In the genomic region with DNA sequence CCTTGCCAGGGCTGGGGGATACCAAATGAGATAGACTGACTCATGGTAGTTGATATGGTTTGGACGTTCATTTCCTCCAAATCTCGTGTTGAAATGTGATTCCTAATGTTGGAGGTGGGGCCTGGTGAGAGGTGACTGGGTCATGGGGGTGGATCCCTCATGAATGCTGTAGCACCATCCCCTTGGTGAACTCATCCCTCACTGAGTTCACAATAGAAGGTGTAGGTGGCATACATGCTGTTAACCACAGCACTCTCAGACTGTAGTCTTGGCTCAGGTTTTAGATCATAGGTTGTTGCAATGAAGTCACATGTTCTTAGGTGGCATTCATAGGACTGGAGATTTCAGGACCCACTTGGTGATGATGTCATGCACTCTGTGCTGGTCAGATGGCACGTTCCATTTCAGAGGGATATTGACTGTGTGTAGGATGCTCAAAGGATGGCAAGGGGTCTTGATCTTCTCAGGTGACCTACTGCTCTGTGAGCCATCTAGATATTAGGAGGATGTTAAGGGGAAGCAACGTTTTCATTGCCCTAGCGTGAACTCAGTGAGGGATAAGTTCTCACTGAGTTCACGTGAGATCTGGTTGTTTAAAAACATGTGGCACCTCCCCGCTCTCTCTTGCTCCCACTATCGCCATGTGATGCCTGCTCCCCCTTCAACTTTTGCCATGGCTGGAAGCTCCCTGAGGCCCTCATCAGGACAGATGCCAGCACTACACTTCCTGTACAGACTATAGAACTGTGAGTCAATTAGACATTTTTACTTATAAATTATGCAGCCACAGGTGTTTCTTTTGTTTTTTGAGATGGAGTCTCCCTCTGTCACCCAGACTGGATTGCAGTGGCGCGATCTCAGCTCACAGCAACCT, we compare ENCODE assay signal across 13 cellular contexts.
A peak's percentile ranks its signal among the peaks of the same experiment; 100 is the strongest.
DNase-seq lines count a peak whose midpoint lies in the region; ATAC-seq, FAIRE-seq and TF ChIP-seq lines count a peak whose summit lies in the region.
"Had no signal": no experiment of that assay in that cellular context is flagged by ENCODE, and none has a peak within 500 bp of the region (broad histone marks: within the 10 kb centered on the region; RNA-seq: fewer than 3 reads in every experiment).

No MANE protein-coding gene starts in this region.

- intact Hi-C loops in OCI-LY7 (cut with micrococcal nuclease; ENCODE audit: unreplicated experiment) = no loop called here

- no peaks in the 10 kb centered on the region for H4K20me1 ChIP-seq in OCI-LY7 (ENCODE audit: insufficient read depth, low read length)

- TF ChIP-seq CTCF in D721Med (IDR thresholded peaks at IDR 0.05; ENCODE audit: insufficient read depth, missing control alignments) (peak; percentile 14), GM12874 (IDR thresholded peaks at IDR 0.05; ENCODE audit: insufficient read depth, low read depth, low read length) (peak; percentile 26; the same call in 1 of the 2 replicates), OCI-LY7 (conservative IDR thresholded peaks at IDR 0.05; ENCODE audit: low read length) (0 out of 2 replicates have a peak, but pooled peaks have one; percentile 12)

- no peak overlapping the region for H3K27ac ChIP-seq in OCI-LY7 (ENCODE audit: low read depth, low read length, poor library complexity, severe bottlenecking)

- no peak overlapping the region for H3K4me2 ChIP-seq in OCI-LY7 (ENCODE audit: low read length)

- POLR2A ChIA-PET in OCI-LY7 (lab: Charles Lee) = no interaction called here

- DNase-seq in D721Med (ENCODE audit: insufficient read length, low spot score) = no peak
- no peak for DNase-seq in OCI-LY7 (ENCODE audit: low spot score)
- peak; percentile 25 to 36 for DNase-seq in erythroblast (lab: John Stamatoyannopoulos, UW)
- no peak for DNase-seq in MV-4-11 (lab: John Stamatoyannopoulos, UW)
- DNase-seq in activated CD8-positive, alpha-beta memory T cell treated with anti-CD3 and anti-CD28 coated beads for 24 hours = no peak
- DNase-seq: activated CD8-positive, alpha-beta memory T cell treated with anti-CD3 and anti-CD28 coated beads, Interleukin-2, amount 10 ng/mL, durations not matched to agents 7 days and 5 days; activated naive CD8-positive, alpha-beta T cell treated with anti-CD3 and anti-CD28 coated beads, Interleukin-2, amount 10 ng/mL, durations not matched to agents 7 days and 5 days; CD4-positive, alpha-beta memory T cell; mesenchymal stem cell; NCI-H524 treated with DMSO at 0.1 percent for 48 hours had no signal

- no peak overlapping the region for H3K4me3 ChIP-seq in OCI-LY7 (ENCODE audit: low read depth, low read length, poor library complexity, severe bottlenecking)

- ATAC-seq in HG02571 (IDR thresholded peaks at IDR 0.05; ENCODE audit: unreplicated experiment) = no peak
- ATAC-seq: activated CD8-positive, alpha-beta memory T cell treated with anti-CD3 and anti-CD28 coated beads, Interleukin-2, amount 10 ng/mL, durations not matched to agents 7 days and 5 days had no signal

- TF ChIP-seq POLR2A in erythroblast (IDR thresholded peaks at IDR 0.05; ENCODE audit: low read length) = no peak

- H3K9me2 ChIP-seq in OCI-LY7 (ENCODE audit: insufficient read depth, low read length) = no peaks in the 10 kb centered on the region

- FAIRE-seq in D721Med (lab: Jason Lieb, UNC) = no peak
- FAIRE-seq: colon had no signal

- H2AFZ ChIP-seq in OCI-LY7 (ENCODE audit: low read length) = no peak overlapping the region

- H3K36me3 ChIP-seq in OCI-LY7 (ENCODE audit: insufficient read depth, low read length) = no peaks in the 10 kb centered on the region

- CTCF ChIA-PET in OCI-LY7 (lab: Charles Lee; ENCODE audit: unreplicated experiment) = no interaction called here

- no peaks in the 10 kb centered on the region for H3K79me2 ChIP-seq in OCI-LY7 (ENCODE audit: insufficient read depth, low read depth, low read length)

- no peaks in the 10 kb centered on the region for H3K9me3 ChIP-seq in OCI-LY7 (ENCODE audit: low read length)

- no peaks in the 10 kb centered on the region for H3K4me1 ChIP-seq in OCI-LY7 (ENCODE audit: insufficient read depth, low read length, poor library complexity, severe bottlenecking)

- no TSS peak for BruUV-seq in OCI-LY7 (replicated peaks; lab: Mats Ljungman, UMichigan)

Comparison
In these comparisons a context has a peak if more than half of its experiments do, and no peak if none do; other contexts are left out.
1. DNase-seq: peak in erythroblast (2 of 2); none in D721Med (single experiment), OCI-LY7 (single experiment), MV-4-11 (single experiment) and activated CD8-positive, alpha-beta memory T cell treated with anti-CD3 and anti-CD28 coated beads for 24 hours (single experiment).
2. Peak in every context shown above with its lines, with median percentiles within 50 percentile points of each other: CTCF ChIP-seq.